ENCODE assay signal across 27 cellular contexts in the genomic region with DNA sequence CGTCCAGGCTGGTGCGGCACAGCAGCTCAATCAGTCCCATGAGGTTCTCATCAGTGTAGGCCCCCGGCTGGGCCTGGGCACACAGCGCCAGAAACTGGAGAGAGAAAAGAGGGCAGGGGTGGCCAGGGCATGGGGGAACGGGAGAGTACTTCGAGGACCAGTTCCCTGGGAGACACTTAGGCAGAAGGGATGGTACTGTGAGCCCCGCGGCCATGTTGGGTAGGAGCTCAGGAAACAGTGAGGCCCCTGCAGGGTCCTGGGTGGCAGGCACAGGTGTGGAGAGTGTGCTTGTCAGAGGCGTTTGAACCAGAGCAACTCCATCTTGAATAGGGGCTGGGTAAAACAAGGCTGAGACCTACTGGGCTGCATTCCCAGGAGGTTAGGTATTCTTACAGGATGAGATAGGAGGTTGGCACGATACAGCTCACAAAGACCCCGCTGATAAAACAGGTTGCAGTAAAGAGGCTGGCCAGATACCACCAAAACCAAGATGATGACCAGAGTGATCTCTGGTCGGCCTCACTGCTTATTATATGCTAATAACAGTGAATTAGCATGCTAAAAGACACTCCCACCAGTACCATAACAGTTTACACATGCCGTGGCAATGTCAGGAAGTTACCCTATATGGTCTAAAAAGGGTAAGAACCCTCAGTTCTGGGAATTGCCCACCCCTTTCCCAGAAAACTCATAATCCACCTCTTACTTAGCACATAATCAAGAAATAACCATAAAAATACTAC.
"Had no signal": no experiment of that assay in that cellular context is flagged by ENCODE, and none has a peak within 500 bp of the region (broad histone marks: within the 10 kb centered on the region; RNA-seq: fewer than 3 reads in every experiment).

No MANE protein-coding gene starts in this region.

- H3K9me3 ChIP-seq: breast epithelium, esophagus squamous epithelium, mucosa of descending colon, sigmoid colon, suprapubic skin, tibial artery had no signal

- H3K27ac Mint-ChIP-seq: activated CD4-positive, alpha-beta memory T cell treated with anti-CD3 and anti-CD28 coated beads for 36 hours; activated T-helper 17 cell treated with anti-CD3 and anti-CD28 coated beads, Interleukin-2, amount 50 U/mL, for 72 hours; dendritic cell treated with granulocyte-macrophage colony-stimulating factor and Interleukin-4, amounts not matched to agents 40 ng/mL and 50 ng/mL, for 4 days; nephron had no signal

- H3K4me3 ChIP-seq: breast epithelium, esophagus squamous epithelium, hepatocyte, mucosa of descending colon, psoas muscle, sigmoid colon, suprapubic skin, tibial artery had no signal

- H3K27me3 Mint-ChIP-seq: activated CD4-positive, alpha-beta memory T cell treated with anti-CD3 and anti-CD28 coated beads for 36 hours; activated T-helper 17 cell treated with anti-CD3 and anti-CD28 coated beads, Interleukin-2, amount 50 U/mL, for 72 hours had no signal

- H2AFZ ChIP-seq: hepatocyte, parathyroid adenoma had no signal

- H3K4me3 Mint-ChIP-seq: activated CD4-positive, alpha-beta memory T cell treated with anti-CD3 and anti-CD28 coated beads for 36 hours; activated T-cell treated with anti-CD3 and anti-CD28 coated beads, Interleukin-2, amount 50 U/mL, for 4 hours; activated T-helper 17 cell treated with anti-CD3 and anti-CD28 coated beads, Interleukin-2, amount 50 U/mL, for 72 hours; dendritic cell treated with granulocyte-macrophage colony-stimulating factor and Interleukin-4, amounts not matched to agents 40 ng/mL and 50 ng/mL, for 4 days; nephron had no signal

- H3K9ac ChIP-seq: parathyroid adenoma had no signal

- H3K4me2 ChIP-seq: hepatocyte had no signal

- DNase-seq: activated CD4-positive, alpha-beta memory T cell treated with anti-CD3 and anti-CD28 coated beads for 36 hours; activated CD4-positive, alpha-beta T cell treated with anti-CD3 and anti-CD28 coated beads for 48 hours; activated gamma-delta T cell treated with Interleukin-2 at 50 U/mL for 16 hours; activated T-cell treated with anti-CD3 and anti-CD28 coated beads, Interleukin-2, amount 50 U/mL, for 4 hours; central memory CD4-positive, alpha-beta T cell; effector CD4-positive, alpha-beta T cell; esophagus squamous epithelium; foreskin melanocyte; islet precursor cell; left ventricle myocardium superior; sigmoid colon; stimulated activated CD4-positive, alpha-beta T cell treated with anti-CD3 and anti-CD28 coated beads, Interleukin-15, amount 100 ng/mL, for 24 hours; stimulated activated CD4-positive, alpha-beta T cell treated with anti-CD3 and anti-CD28 coated beads, Interleukin-2, amount 100 ng/mL, for 24 hours; stimulated activated naive CD4-positive, alpha-beta T cell; T-helper 2 cell; tibial artery had no signal

- H3K27ac ChIP-seq: breast epithelium, esophagus squamous epithelium, hepatocyte, parathyroid adenoma, psoas muscle, sigmoid colon, suprapubic skin, tibial artery, VCaP had no signal

- H3K9me3 Mint-ChIP-seq: nephron had no signal

- H3K36me3 ChIP-seq: breast epithelium, esophagus squamous epithelium, sigmoid colon, suprapubic skin, tibial artery had no signal

- H3K79me2 ChIP-seq: hepatocyte, parathyroid adenoma had no signal

- H3K27me3 ChIP-seq: breast epithelium, esophagus squamous epithelium, hepatocyte, sigmoid colon, suprapubic skin, tibial artery had no signal

- ATAC-seq: activated naive CD4-positive, alpha-beta T cell treated with anti-CD3 and anti-CD28 coated beads, Interleukin-2, amount 50 U/mL, for 72 hours; activated T-cell treated with anti-CD3 and anti-CD28 coated beads, Interleukin-2, amount 50 U/mL, for 4 hours; activated T-helper 17 cell treated with anti-CD3 and anti-CD28 coated beads, Interleukin-2, amount 50 U/mL, for 72 hours; left ventricle myocardium superior; mucosa of descending colon; psoas muscle had no signal

- H3K4me1 ChIP-seq: breast epithelium, psoas muscle, tibial artery had no signal
